Comparison of ENCODE assay signal across 1 cellular context in the genomic region with DNA sequence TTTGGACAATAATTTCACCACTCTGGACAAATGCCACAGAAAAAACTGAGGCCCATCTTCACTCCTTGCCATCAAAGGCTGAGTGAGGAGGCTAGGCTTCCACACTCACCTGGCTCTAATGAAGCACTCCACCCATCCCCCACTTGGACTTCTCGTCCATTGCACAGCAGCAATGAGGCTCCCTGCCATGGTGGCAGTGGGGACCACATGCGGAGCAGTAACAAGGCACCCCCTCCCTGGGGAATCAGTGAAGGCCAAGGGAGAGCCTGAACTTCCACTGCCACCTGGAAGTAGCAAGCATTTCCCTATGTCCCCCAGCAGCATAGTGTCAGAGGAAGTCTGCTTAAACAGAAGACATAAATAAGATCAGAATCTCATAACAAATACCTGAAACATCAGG.
TF ChIP-seq lines count a peak whose summit lies in the region.

No MANE protein-coding gene starts in this region.

TF ChIP-seq in K562, 482 proteins besides CTCF, POLR2A, EP300 and RAD21:
- TF ChIP-seq, protein P1, sequence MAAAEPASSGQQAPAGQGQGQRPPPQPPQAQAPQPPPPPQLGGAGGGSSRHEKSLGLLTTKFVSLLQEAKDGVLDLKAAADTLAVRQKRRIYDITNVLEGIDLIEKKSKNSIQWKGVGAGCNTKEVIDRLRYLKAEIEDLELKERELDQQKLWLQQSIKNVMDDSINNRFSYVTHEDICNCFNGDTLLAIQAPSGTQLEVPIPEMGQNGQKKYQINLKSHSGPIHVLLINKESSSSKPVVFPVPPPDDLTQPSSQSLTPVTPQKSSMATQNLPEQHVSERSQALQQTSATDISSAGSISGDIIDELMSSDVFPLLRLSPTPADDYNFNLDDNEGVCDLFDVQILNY (CRISPR knock-in tag; IDR thresholded peaks at IDR 0.05) = no peak
- TF ChIP-seq, protein P2, sequence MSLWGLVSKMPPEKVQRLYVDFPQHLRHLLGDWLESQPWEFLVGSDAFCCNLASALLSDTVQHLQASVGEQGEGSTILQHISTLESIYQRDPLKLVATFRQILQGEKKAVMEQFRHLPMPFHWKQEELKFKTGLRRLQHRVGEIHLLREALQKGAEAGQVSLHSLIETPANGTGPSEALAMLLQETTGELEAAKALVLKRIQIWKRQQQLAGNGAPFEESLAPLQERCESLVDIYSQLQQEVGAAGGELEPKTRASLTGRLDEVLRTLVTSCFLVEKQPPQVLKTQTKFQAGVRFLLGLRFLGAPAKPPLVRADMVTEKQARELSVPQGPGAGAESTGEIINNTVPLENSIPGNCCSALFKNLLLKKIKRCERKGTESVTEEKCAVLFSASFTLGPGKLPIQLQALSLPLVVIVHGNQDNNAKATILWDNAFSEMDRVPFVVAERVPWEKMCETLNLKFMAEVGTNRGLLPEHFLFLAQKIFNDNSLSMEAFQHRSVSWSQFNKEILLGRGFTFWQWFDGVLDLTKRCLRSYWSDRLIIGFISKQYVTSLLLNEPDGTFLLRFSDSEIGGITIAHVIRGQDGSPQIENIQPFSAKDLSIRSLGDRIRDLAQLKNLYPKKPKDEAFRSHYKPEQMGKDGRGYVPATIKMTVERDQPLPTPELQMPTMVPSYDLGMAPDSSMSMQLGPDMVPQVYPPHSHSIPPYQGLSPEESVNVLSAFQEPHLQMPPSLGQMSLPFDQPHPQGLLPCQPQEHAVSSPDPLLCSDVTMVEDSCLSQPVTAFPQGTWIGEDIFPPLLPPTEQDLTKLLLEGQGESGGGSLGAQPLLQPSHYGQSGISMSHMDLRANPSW (CRISPR knock-in tag; IDR thresholded peaks at IDR 0.05) = no peak
- TF ChIP-seq, protein P3, sequence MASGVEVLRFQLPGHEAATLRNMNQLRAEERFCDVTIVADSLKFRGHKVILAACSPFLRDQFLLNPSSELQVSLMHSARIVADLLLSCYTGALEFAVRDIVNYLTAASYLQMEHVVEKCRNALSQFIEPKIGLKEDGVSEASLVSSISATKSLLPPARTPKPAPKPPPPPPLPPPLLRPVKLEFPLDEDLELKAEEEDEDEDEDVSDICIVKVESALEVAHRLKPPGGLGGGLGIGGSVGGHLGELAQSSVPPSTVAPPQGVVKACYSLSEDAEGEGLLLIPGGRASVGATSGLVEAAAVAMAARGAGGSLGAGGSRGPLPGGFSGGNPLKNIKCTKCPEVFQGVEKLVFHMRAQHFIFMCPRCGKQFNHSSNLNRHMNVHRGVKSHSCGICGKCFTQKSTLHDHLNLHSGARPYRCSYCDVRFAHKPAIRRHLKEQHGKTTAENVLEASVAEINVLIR (CRISPR knock-in tag; IDR thresholded peaks at IDR 0.05) = no peak
- TF ChIP-seq RNF2 (IDR thresholded peaks at IDR 0.05) (no peak), SMARCC2 (IDR thresholded peaks at IDR 0.05; ENCODE audit: low read depth) (no peak), ZNF224 (CRISPR knock-in tag; IDR thresholded peaks at IDR 0.05) (no peak), SMAD1 (IDR thresholded peaks at IDR 0.05; ENCODE audit: low read depth, low read length, partially characterized antibody) (no peak), NCOA6 (IDR thresholded peaks at IDR 0.05) (no peak), HNRNPL (IDR thresholded peaks at IDR 0.05; ENCODE audit: low read depth, low read length) (no peak), SREBF1 (IDR thresholded peaks at IDR 0.05; ENCODE audit: borderline replicate concordance, low read depth, low read length) (no peak), RCOR1 (IDR thresholded peaks at IDR 0.05; ENCODE audit: borderline replicate concordance in 1 of 2, low read depth in 2 of 2, low read length in 2 of 2) (no peak)
TF ChIP-seq in K562: peak in this region for 0.
